ENCODE assay signal across 9 cellular contexts in genomic region chr5:39076757-39077475, GRCh38. TPM values are rescaled to one million over a fixed set of nuclear protein-coding genes. Genes with fewer than 3 reads are reported as not detected.
A peak's percentile ranks its signal among the peaks of the same experiment; 100 is the strongest.
DNase-seq lines count a peak whose midpoint lies in the region; ATAC-seq and TF ChIP-seq lines count a peak whose summit lies in the region.
"Had no signal": no experiment of that assay in that cellular context is flagged by ENCODE, and none has a peak within 500 bp of the region (broad histone marks: within the 10 kb centered on the region; RNA-seq: fewer than 3 reads in every experiment).

No MANE protein-coding gene starts in this region.

- H3K4me1 ChIP-seq in RWPE2 (ENCODE audit: insufficient read depth, poor library complexity, severe bottlenecking), result peaks cover 38% of the 10 kb centered on the region
- H3K4me1 ChIP-seq in foreskin keratinocyte, result peaks cover 37% of the 10 kb centered on the region

- H3K27me3 ChIP-seq in RWPE2 (ENCODE audit: insufficient read depth, poor library complexity, severe bottlenecking), result no peaks in the 10 kb centered on the region
- H3K27me3 ChIP-seq in foreskin keratinocyte, result no peaks in the 10 kb centered on the region
- H3K27me3 ChIP-seq: SJSA1 had no signal

- H3K4me3 Mint-ChIP-seq in T-cell, result no peak overlapping the region

- no peak overlapping the region for H3K4me3 ChIP-seq in RWPE2 (ENCODE audit: severe bottlenecking)
- H3K4me3 ChIP-seq: SJSA1 had no signal

- peaks cover 5% of the 10 kb centered on the region for H3K36me3 Mint-ChIP-seq in T-cell

- peaks cover 9% of the 10 kb centered on the region; the same call in 1 of the 2 replicates for H3K36me3 ChIP-seq in RWPE2 (ENCODE audit: low read depth)

- H3K4me1 Mint-ChIP-seq in T-cell, result peaks cover 32 to 38% (median 37%) of the 10 kb centered on the region in 3 donors

- no peaks in the 10 kb centered on the region for H3K9me3 Mint-ChIP-seq in T-cell

- H3K27me3 Mint-ChIP-seq in T-cell, result peaks cover 21 to 37% of the 10 kb centered on the region in 2 donors

- no peak overlapping the region for H3K27ac Mint-ChIP-seq in T-cell

- H3K27ac ChIP-seq in RWPE2 (ENCODE audit: poor library complexity, severe bottlenecking) (peak overlapping the region; percentile 91), foreskin keratinocyte (peak overlapping the region; percentile 99)
- H3K27ac ChIP-seq: SJSA1 had no signal

- CTCF ChIA-PET in T-cell (lab: Charles Lee), result no interaction called here

- no peak for DNase-seq in RWPE2 (ENCODE audit: low spot score)
- DNase-seq in foreskin keratinocyte, result peak; percentile 53 to 68
- DNase-seq in DMS53 (lab: John Stamatoyannopoulos, UW), result no peak
- DNase-seq in T-cell, result no peak
- DNase-seq in GM19240 (ENCODE audit: insufficient read length, low spot score), result no peak
- no peak for DNase-seq in NCI-H510A treated with DMSO at 0.1 percent for 48 hours (lab: John Stamatoyannopoulos, UW)

- POLR2A ChIA-PET in T-cell (lab: Charles Lee), result interaction anchor here (0.6 to 0.7 kb wide), 2 partner anchors 21 to 28 kb away, joined by 3 read pairs; no protein-coding TSS in a partner anchor

- TF ChIP-seq CTCF in RWPE2 (IDR thresholded peaks at IDR 0.05; ENCODE audit: poor library complexity, severe bottlenecking) (no peak), foreskin keratinocyte (conservative IDR thresholded peaks at IDR 0.05) (no peak)

- no peaks in the 10 kb centered on the region for H3K9me3 ChIP-seq in RWPE2 (ENCODE audit: severe bottlenecking)
- H3K9me3 ChIP-seq: SJSA1 had no signal

- ATAC-seq in GM18498 (IDR thresholded peaks at IDR 0.05; ENCODE audit: unreplicated experiment) (peak; percentile 17), HG02870 (IDR thresholded peaks at IDR 0.05; ENCODE audit: unreplicated experiment) (peak; percentile 14), RWPE2 (ENCODE audit: low read depth) (no peak), foreskin keratinocyte (no peak), T-cell (replicated peaks in 1 of 4) (no peak)

RNA-seq across cellular contexts. Expression of gene RICTOR, which starts 2.7 kb away (rescaled TPM):
- 13.0 and 15.0 TPM in 2 replicates for total RNA-seq in foreskin keratinocyte
- polyA plus RNA-seq in foreskin keratinocyte, result 1.2 and 1.5 TPM in 2 replicates
- total RNA-seq in T-cell, result 10 to 100 TPM; 68.5 to 85.8 (median 74.8) TPM

Comparison
In these comparisons a context has a peak if more than half of its experiments do, and no peak if none do; other contexts are left out.
1. ATAC-seq: peak in GM18498 (single experiment) and HG02870 (single experiment); none in RWPE2 (single experiment), foreskin keratinocyte (single experiment) and T-cell (0 of 4).
2. DNase-seq: peak in foreskin keratinocyte (2 of 2); none in RWPE2 (single experiment), DMS53 (single experiment), T-cell (0 of 34), GM19240 (single experiment) and NCI-H510A treated with DMSO at 0.1 percent for 48 hours (single experiment).